Comparison of ENCODE assay signal across 18 cellular contexts in genomic region chr15:41659190-41659589, GRCh38. TPM values are rescaled to one million over a fixed set of nuclear protein-coding genes. Genes with fewer than 3 reads are reported as not detected.
DNase-seq lines count a peak whose midpoint lies in the region; ATAC-seq and TF ChIP-seq lines count a peak whose summit lies in the region.
"Had no signal": no experiment of that assay in that cellular context is flagged by ENCODE, and none has a peak within 500 bp of the region (broad histone marks: within the 10 kb centered on the region; RNA-seq: fewer than 3 reads in every experiment).

No MANE protein-coding gene starts in this region.

- no peak for ATAC-seq in natural killer cell treated with Interleukin-12 subunit alpha and Interleukin-12 subunit beta and Interleukin-15 and Interleukin-18, amount 100 ng/mL, for 72 hours
- ATAC-seq in GM18502 (IDR thresholded peaks at IDR 0.05; ENCODE audit: poor library complexity, unreplicated experiment) (no peak), HG02623 (IDR thresholded peaks at IDR 0.05; ENCODE audit: unreplicated experiment) (no peak)

- no peak for TF ChIP-seq CTCF in KMS-11 (conservative IDR thresholded peaks at IDR 0.05; ENCODE audit: low read depth, low read length)
- no peak for TF ChIP-seq CTCF in brain (conservative IDR thresholded peaks at IDR 0.05)
- no peak for TF ChIP-seq CTCF in tibial artery (IDR thresholded peaks at IDR 0.05)
- no peak for TF ChIP-seq CTCF in sigmoid colon (IDR thresholded peaks at IDR 0.05)

- CTCF ChIA-PET in CD4-positive, alpha-beta memory T cell (lab: Charles Lee; ENCODE audit: partially characterized antibody): interaction anchor here (1.3 to 2.2 kb wide), 4 partner anchors 54 to 278 kb away, joined by 3 to 14 read pairs (median 6); partner anchors contain the start of gene MAPKBP1

- no peaks in the 10 kb centered on the region for H3K27me3 ChIP-seq in CD4-positive, alpha-beta memory T cell (ENCODE audit: insufficient read depth, low read length)
- H3K27me3 ChIP-seq in KMS-11 (ENCODE audit: insufficient read depth, low read depth) (no peaks in the 10 kb centered on the region), tibial artery (no peaks in the 10 kb centered on the region), sigmoid colon (no peaks in the 10 kb centered on the region)
- H3K27me3 ChIP-seq: BE2C, SJCRH30 had no signal

- peak overlapping the region; percentile 88; the same call in 1 of the 2 replicates for H2AFZ ChIP-seq in KMS-11 (ENCODE audit: low read depth)

- peaks cover 35% of the 10 kb centered on the region for H3K79me2 ChIP-seq in KMS-11 (ENCODE audit: insufficient read depth, low read depth)

- H4K20me1 ChIP-seq in KMS-11 (ENCODE audit: insufficient read depth): no peaks in the 10 kb centered on the region

- H3K9ac ChIP-seq in KMS-11: no peak overlapping the region

- intact Hi-C loops in CD4-positive, alpha-beta memory T cell (cut with micrococcal nuclease): no loop called here
- intact Hi-C loops in tibial artery (cut with DNase I; ENCODE audit: low total_unique reads): no loop called here
- intact Hi-C loops in sigmoid colon (cut with DNase I): no loop called here

- peaks cover 0 to 8% (median 0%) of the 10 kb centered on the region in 8 donors for H3K9me3 Mint-ChIP-seq in CD4-positive, alpha-beta memory T cell
- peaks cover 3 to 9% (median 7%) of the 10 kb centered on the region in 5 experiments for H3K9me3 Mint-ChIP-seq in brain
- H3K9me3 Mint-ChIP-seq in natural killer cell treated with Interleukin-12 subunit alpha and Interleukin-12 subunit beta and Interleukin-15 and Interleukin-18, amount 100 ng/mL, for 72 hours: peaks cover 3% of the 10 kb centered on the region

- WGBS in sigmoid colon, 2 donors: 85 to 95% methylated on average over 2 of the region's 2 CpGs

- H3K4me1 Mint-ChIP-seq in CD4-positive, alpha-beta memory T cell: peaks cover 26 to 53% (median 34%) of the 10 kb centered on the region in 4 donors
- H3K4me1 Mint-ChIP-seq in brain: peaks cover 42% of the 10 kb centered on the region
- H3K4me1 Mint-ChIP-seq in natural killer cell treated with Interleukin-12 subunit alpha and Interleukin-12 subunit beta and Interleukin-15 and Interleukin-18, amount 100 ng/mL, for 72 hours (ENCODE audit: low read depth in 2 of 2): peaks cover 22 to 29% of the 10 kb centered on the region in 2 donors

- no peaks in the 10 kb centered on the region for H3K9me3 ChIP-seq in CD4-positive, alpha-beta memory T cell (ENCODE audit: control insufficient read depth in 1 of 2, low read length in 2 of 2)
- H3K9me3 ChIP-seq in tibial artery (no peaks in the 10 kb centered on the region), sigmoid colon (no peaks in the 10 kb centered on the region)
- H3K9me3 ChIP-seq: SJCRH30 had no signal

- no peak overlapping the region for H3K27ac ChIP-seq in CD4-positive, alpha-beta memory T cell (ENCODE audit: low read depth, low read length)
- H3K27ac ChIP-seq in KMS-11 (no peak overlapping the region), tibial artery (no peak overlapping the region), sigmoid colon (no peak overlapping the region)

- DNase-seq in CD4-positive, alpha-beta memory T cell: no peak
- no peak for DNase-seq in natural killer cell treated with Interleukin-12 subunit alpha and Interleukin-12 subunit beta and Interleukin-15 and Interleukin-18, amount 100 ng/mL, for 72 hours (ENCODE audit: low spot score)
- DNase-seq in tibial artery: no peak
- no peak for DNase-seq in sigmoid colon
- DNase-seq: activated CD8-positive, alpha-beta memory T cell treated with anti-CD3 and anti-CD28 coated beads, Interleukin-2, amount 10 ng/mL, durations not matched to agents 7 days and 5 days; BE2C; central memory CD4-positive, alpha-beta T cell; effector memory CD4-positive, alpha-beta T cell; islet precursor cell; mesendoderm; MM.1S; NK-92 treated with Interleukin-12 subunit alpha and Interleukin-12 subunit beta, amount 100 ng/mL, for 24 hours; SJCRH30; stimulated activated CD4-positive, alpha-beta T cell treated with anti-CD3 and anti-CD28 coated beads, Interleukin-15, amount 100 ng/mL, for 24 hours had no signal

- no peak for TF ChIP-seq POLR2A in sigmoid colon (IDR thresholded peaks at IDR 0.05)

- H3K36me3 ChIP-seq in CD4-positive, alpha-beta memory T cell (ENCODE audit: insufficient read depth, low read length): no peaks in the 10 kb centered on the region
- H3K36me3 ChIP-seq in KMS-11 (ENCODE audit: insufficient read depth) (no peaks in the 10 kb centered on the region), tibial artery (no peaks in the 10 kb centered on the region), sigmoid colon (no peaks in the 10 kb centered on the region)
- H3K36me3 ChIP-seq: BE2C, SJCRH30 had no signal

- POLR2A ChIA-PET in CD4-positive, alpha-beta memory T cell (lab: Charles Lee; ENCODE audit: partially characterized antibody): interaction anchor here (1.6 to 3.1 kb wide), 6 partner anchors 36 to 276 kb away, joined by 4 to 25 read pairs (median 16); partner anchors contain the start of genes MAPKBP1 and RPAP1

- H3K36me3 Mint-ChIP-seq in CD4-positive, alpha-beta memory T cell: peaks cover 0 to 10% of the 10 kb centered on the region in 2 donors
- no peaks in the 10 kb centered on the region for H3K36me3 Mint-ChIP-seq in brain
- no peaks in the 10 kb centered on the region for H3K36me3 Mint-ChIP-seq in natural killer cell treated with Interleukin-12 subunit alpha and Interleukin-12 subunit beta and Interleukin-15 and Interleukin-18, amount 100 ng/mL, for 72 hours

- H3K4me2 ChIP-seq in KMS-11: peak overlapping the region; percentile 61; the same call in 1 of the 2 replicates

- TF ChIP-seq EP300 in sigmoid colon (IDR thresholded peaks at IDR 0.05): no peak

- peak overlapping the region in 4 of 8 donors; percentile 20 to 92 (median 40) for H3K4me3 Mint-ChIP-seq in CD4-positive, alpha-beta memory T cell
- H3K4me3 Mint-ChIP-seq in brain: peak overlapping the region; percentile 93 to 97 (median 95)
- H3K4me3 Mint-ChIP-seq in natural killer cell treated with Interleukin-12 subunit alpha and Interleukin-12 subunit beta and Interleukin-15 and Interleukin-18, amount 100 ng/mL, for 72 hours: peak overlapping the region; percentile 93

- H3K27me3 Mint-ChIP-seq in CD4-positive, alpha-beta memory T cell: peaks cover 0 to 1% of the 10 kb centered on the region in 2 donors
- H3K27me3 Mint-ChIP-seq in brain: peaks cover 22% of the 10 kb centered on the region
- no peaks in the 10 kb centered on the region for H3K27me3 Mint-ChIP-seq in natural killer cell treated with Interleukin-12 subunit alpha and Interleukin-12 subunit beta and Interleukin-15 and Interleukin-18, amount 100 ng/mL, for 72 hours

- H3K27ac Mint-ChIP-seq in CD4-positive, alpha-beta memory T cell: peak overlapping the region in 6 of 7 donors; percentile 73 to 99 (median 84)
- peak overlapping the region in 2 of 5 experiments; percentile 6 to 22 for H3K27ac Mint-ChIP-seq in brain
- peak overlapping the region; percentile 61 to 88 for H3K27ac Mint-ChIP-seq in natural killer cell treated with Interleukin-12 subunit alpha and Interleukin-12 subunit beta and Interleukin-15 and Interleukin-18, amount 100 ng/mL, for 72 hours

- peaks cover 46% of the 10 kb centered on the region for H3K4me1 ChIP-seq in CD4-positive, alpha-beta memory T cell (ENCODE audit: insufficient read depth, low read length)
- H3K4me1 ChIP-seq in KMS-11 (ENCODE audit: low read depth, poor library complexity, severe bottlenecking) (peaks cover 18% of the 10 kb centered on the region), tibial artery (peaks cover 0 to 32% (median 14%) of the 10 kb centered on the region in 4 donors), sigmoid colon (peaks cover 0 to 37% (median 26%) of the 10 kb centered on the region in 4 donors)
- H3K4me1 ChIP-seq: BE2C, SJCRH30 had no signal

- H3K4me3 ChIP-seq in CD4-positive, alpha-beta memory T cell (ENCODE audit: low read length in 2 of 2): no peak overlapping the region
- H3K4me3 ChIP-seq in KMS-11 (IDR thresholded peaks at IDR 0.05; ENCODE audit: insufficient read depth, low read depth, low read length): no peak overlapping the region
- no peak overlapping the region for H3K4me3 ChIP-seq in tibial artery
- no peak overlapping the region for H3K4me3 ChIP-seq in sigmoid colon

RNA-seq across cellular contexts. Expression of gene MGA, which starts 1.0 kb away (rescaled TPM):
- total RNA-seq in CD4-positive, alpha-beta memory T cell: 10 to 100 TPM; 70.1 to 74.9 TPM
- 10 to 100 TPM in 1 of 2 donors, 1 to 10 TPM in 1; 6.6 to 20.7 TPM for polyA plus RNA-seq in CD4-positive, alpha-beta memory T cell
- polyA plus RNA-seq in brain (ENCODE audit: insufficient read depth, low read depth, low replicate concordance) (5.0 TPM), sigmoid colon (1 to 10 TPM; 1.4 to 5.6 (median 2.4) TPM)
- 10 to 100 TPM; 42.6 to 54.8 TPM for total RNA-seq in natural killer cell treated with Interleukin-12 subunit alpha and Interleukin-12 subunit beta and Interleukin-15 and Interleukin-18, amount 100 ng/mL, for 72 hours
- 10 to 100 TPM; 36.0 to 64.8 (median 60.6) TPM for total RNA-seq in sigmoid colon
